16 cellular contexts compared by ENCODE assay signal in the genomic region with DNA sequence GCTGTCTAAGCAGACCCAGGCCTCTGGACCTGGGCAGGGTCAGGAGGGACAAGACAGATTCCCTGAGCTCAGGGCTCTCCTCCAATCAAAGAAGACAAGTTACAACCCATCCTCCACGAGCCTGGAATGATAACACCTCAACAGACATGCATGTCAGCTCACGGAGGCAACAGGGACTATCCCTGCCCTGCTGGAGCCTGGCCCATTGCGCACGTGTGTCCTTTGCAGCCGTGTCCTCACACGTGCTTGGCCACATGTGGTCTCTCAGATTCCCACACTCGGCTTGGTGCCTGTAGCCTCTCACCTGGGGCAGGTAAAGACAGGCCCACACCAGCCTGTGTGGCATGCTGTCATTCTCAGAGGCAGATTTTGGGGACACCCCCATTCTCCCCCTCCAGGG. TPM values are rescaled to one million over a fixed set of nuclear protein-coding genes. Genes with fewer than 3 reads are reported as not detected.
DNase-seq lines count a peak whose midpoint lies in the region; ATAC-seq, FAIRE-seq and TF ChIP-seq lines count a peak whose summit lies in the region.
"Had no signal": no experiment of that assay in that cellular context is flagged by ENCODE, and none has a peak within 500 bp of the region (broad histone marks: within the 10 kb centered on the region; RNA-seq: fewer than 3 reads in every experiment).

No MANE protein-coding gene starts in this region.

- H3K9me3 ChIP-seq in H1 (ENCODE audit: insufficient read depth in 2 of 2, low read depth in 1 of 2, low read length in 1 of 2) (no peaks in the 10 kb centered on the region), OCI-LY7 (ENCODE audit: low read length) (no peaks in the 10 kb centered on the region)
- H3K9me3 ChIP-seq: BE2C had no signal

- peak overlapping the region; percentile 99; the same call in 1 of the 2 replicates for H2BK12ac ChIP-seq in H1 (ENCODE audit: low read depth, low read length)

- no peak overlapping the region for H3K56ac ChIP-seq in H1 (replicated peaks; ENCODE audit: insufficient read length, low read depth, low read length)
- peak overlapping the region; percentile 90 for H3K56ac ChIP-seq in mesendoderm (ENCODE audit: low read length)

- TF ChIP-seq CTCF in GM23338 (conservative IDR thresholded peaks at IDR 0.05; ENCODE audit: low read depth in 2 of 2) = no peak
- no peak for TF ChIP-seq CTCF in RWPE1 (conservative IDR thresholded peaks at IDR 0.05; ENCODE audit: low read depth)
- TF ChIP-seq CTCF in H1 (IDR thresholded peaks at IDR 0.05; ENCODE audit: control extremely low read depth in 1 of 3, insufficient read depth in 1 of 3, low read depth in 1 of 3, low read length in 3 of 3) = no peak
- TF ChIP-seq CTCF in OCI-LY7 (conservative IDR thresholded peaks at IDR 0.05; ENCODE audit: low read length) = no peak

- no peaks in the 10 kb centered on the region for H4K20me1 ChIP-seq in GM23338 (replicated peaks; ENCODE audit: insufficient read depth)
- no peaks in the 10 kb centered on the region for H4K20me1 ChIP-seq in H1 (replicated peaks in 1 of 2; ENCODE audit: control insufficient read depth in 1 of 2, insufficient read depth in 2 of 2, low read length in 2 of 2)
- H4K20me1 ChIP-seq in OCI-LY7 (ENCODE audit: insufficient read depth, low read length) = no peaks in the 10 kb centered on the region

- TF ChIP-seq RAD21 in H1 (IDR thresholded peaks at IDR 0.05 in 1 of 2, conservative IDR thresholded peaks at IDR 0.05 in 1 of 2; ENCODE audit: low read depth in 2 of 2, low read length in 2 of 2) = no peak

- POLR2A ChIA-PET in RWPE1 (lab: Yijun Ruan, JAX; ENCODE audit: low non-redundant PET) (no interaction called here), H1 (lab: Charles Lee; ENCODE audit: partially characterized antibody) (interaction anchor here (1.0 to 2.1 kb wide), 3 partner anchors 16 to 36 kb away, joined by 3 to 6 read pairs (median 4); a partner anchor contains a TSS), OCI-LY7 (lab: Charles Lee) (no interaction called here)

- peak overlapping the region; percentile 100 for H2BK20ac ChIP-seq in H1 (ENCODE audit: low read length)

- intact Hi-C loops in OCI-LY7 (cut with micrococcal nuclease; ENCODE audit: unreplicated experiment) = no loop called here

- H3K4me3 ChIP-seq in GM23338 = no peak overlapping the region
- H3K4me3 ChIP-seq in H1 (ENCODE audit: extremely low read depth in 1 of 4, insufficient read depth in 2 of 4, low read depth in 3 of 4, low read length in 4 of 4) = no peak overlapping the region
- H3K4me3 ChIP-seq in mesendoderm (ENCODE audit: low read length) = no peak overlapping the region
- H3K4me3 ChIP-seq in OCI-LY7 (ENCODE audit: low read depth, low read length, poor library complexity, severe bottlenecking) = no peak overlapping the region
- H3K4me3 ChIP-seq: GM23248 had no signal

- H3K4me1 ChIP-seq in GM23338 (ENCODE audit: insufficient read depth) (peaks cover 16% of the 10 kb centered on the region), H1 (replicated peaks in 1 of 4; ENCODE audit: control insufficient read depth in 3 of 4, insufficient read depth in 4 of 4, low read length in 3 of 4) (peaks cover 6 to 9% (median 8%) of the 10 kb centered on the region in 4 experiments), mesendoderm (ENCODE audit: control insufficient read depth, low read depth, low read length) (peaks cover 11% of the 10 kb centered on the region), OCI-LY7 (ENCODE audit: insufficient read depth, low read length, poor library complexity, severe bottlenecking) (no peaks in the 10 kb centered on the region)

- H2BK120ac ChIP-seq in H1 (replicated peaks; ENCODE audit: low read depth, low read length) (peak overlapping the region; percentile 25), mesendoderm (ENCODE audit: low read depth, low read length) (no peak overlapping the region)

- no peak overlapping the region for H3K4me3 Mint-ChIP-seq in GM23338
- H3K4me3 Mint-ChIP-seq: CD4-positive, alpha-beta memory T cell had no signal

- H3K27ac ChIP-seq in GM23338 (ENCODE audit: low read depth) (no peak overlapping the region), RWPE1 (peak overlapping the region; percentile 5; the same call in 1 of the 2 replicates), H1 (ENCODE audit: low read depth, low read length) (no peak overlapping the region), mesendoderm (ENCODE audit: low read depth, low read length) (no peak overlapping the region), OCI-LY7 (ENCODE audit: low read depth, low read length, poor library complexity, severe bottlenecking) (no peak overlapping the region)
- H3K27ac ChIP-seq: C4-2B, GM23248 had no signal

- H2AFZ ChIP-seq in GM23338 = peak overlapping the region; percentile 99; the same call in 1 of the 2 replicates
- 0 out of 2 replicates have a peak overlapping the region, but pooled peaks have one; percentile 24 for H2AFZ ChIP-seq in H1 (ENCODE audit: low read length)
- H2AFZ ChIP-seq in OCI-LY7 (ENCODE audit: low read length) = no peak overlapping the region
- H2AFZ ChIP-seq: GM23248 had no signal

- H3K9ac ChIP-seq in H1 (replicated peaks in 1 of 4; ENCODE audit: extremely low read depth in 1 of 4, low read depth in 3 of 4, low read length in 3 of 4) (no peak overlapping the region), mesendoderm (ENCODE audit: low read length) (peak overlapping the region; percentile 34)
- H3K9ac ChIP-seq: GM23248 had no signal

- no peak for TF ChIP-seq POLR2A in H1 (IDR thresholded peaks at IDR 0.05; ENCODE audit: control extremely low read depth in 1 of 2, low read depth in 2 of 2, low read length in 2 of 2)

- peaks cover 5% of the 10 kb centered on the region for H3K27me3 Mint-ChIP-seq in GM23338 (ENCODE audit: insufficient read depth, low read depth, poor library complexity)

- no peak for TF ChIP-seq EP300 in H1 (IDR thresholded peaks at IDR 0.05; ENCODE audit: borderline replicate concordance in 1 of 2, low read depth in 2 of 2, low read length in 2 of 2)

- no peak overlapping the region for H4K91ac ChIP-seq in H1 (replicated peaks; ENCODE audit: insufficient read length, low read length)

- H3K36me3 ChIP-seq in GM23338 (ENCODE audit: insufficient read depth) (no peaks in the 10 kb centered on the region), H1 (ENCODE audit: control insufficient read depth in 2 of 4, insufficient read depth in 4 of 4, low read length in 3 of 4) (no peaks in the 10 kb centered on the region), mesendoderm (ENCODE audit: control insufficient read depth, insufficient read depth, low read length) (no peaks in the 10 kb centered on the region), OCI-LY7 (ENCODE audit: insufficient read depth, low read length) (no peaks in the 10 kb centered on the region)
- H3K36me3 ChIP-seq: BE2C had no signal

- H3K23me2 ChIP-seq in H1 (ENCODE audit: low read depth, low read length) = no peaks in the 10 kb centered on the region; the same call in 1 of the 2 replicates

- peak overlapping the region; percentile 1 for H4K5ac ChIP-seq in H1 (ENCODE audit: insufficient read length, low read depth, low read length)
- H4K5ac ChIP-seq in mesendoderm (ENCODE audit: low read length) = no peak overlapping the region

- H2BK15ac ChIP-seq in H1 (ENCODE audit: low read length) (peak overlapping the region; percentile 97; the same call in 1 of the 2 replicates), mesendoderm (replicated peaks; ENCODE audit: low read depth) (no peak overlapping the region)

- H3F3A ChIP-seq in GM23338 (replicated peaks; ENCODE audit: low read depth) = no peaks in the 10 kb centered on the region

- H3K14ac ChIP-seq in H1 (ENCODE audit: insufficient read length) = no peak overlapping the region

- H3K4me1 Mint-ChIP-seq in GM23338 = peaks cover 21% of the 10 kb centered on the region
- H3K4me1 Mint-ChIP-seq: CD4-positive, alpha-beta memory T cell had no signal

- no peaks in the 10 kb centered on the region for H3K79me1 ChIP-seq in H1 (ENCODE audit: low read depth, low read length)
- no peaks in the 10 kb centered on the region for H3K79me1 ChIP-seq in mesendoderm (ENCODE audit: low read length)

- H4K8ac ChIP-seq in H1 (ENCODE audit: extremely low read depth, insufficient read depth, low read length) = no peak overlapping the region
- H4K8ac ChIP-seq in mesendoderm (ENCODE audit: low read depth, low read length) = no peak overlapping the region

- no peaks in the 10 kb centered on the region for H3K9me3 Mint-ChIP-seq in GM23338
- H3K9me3 Mint-ChIP-seq: CD4-positive, alpha-beta memory T cell; H9 had no signal

- H3K18ac ChIP-seq in H1 (ENCODE audit: extremely low read depth, low read length) (peak overlapping the region; percentile 96), mesendoderm (ENCODE audit: low read length) (no peak overlapping the region)

- ATAC-seq in GM23338 (no peak), GM21717 (IDR thresholded peaks at IDR 0.05; ENCODE audit: unreplicated experiment) (no peak)

- no peaks in the 10 kb centered on the region for H3K36me3 Mint-ChIP-seq in GM23338 (ENCODE audit: low read depth)
- H3K36me3 Mint-ChIP-seq: CD4-positive, alpha-beta memory T cell had no signal

- H2BK5ac ChIP-seq in H1 (ENCODE audit: low read depth, low read length) (peak overlapping the region; percentile 87; the same call in 1 of the 2 replicates), mesendoderm (ENCODE audit: low read length) (peak overlapping the region; percentile 76)

- no peak overlapping the region for H3K27ac Mint-ChIP-seq in GM23338
- H3K27ac Mint-ChIP-seq: CD4-positive, alpha-beta memory T cell had no signal

- no peak overlapping the region for H3K4ac ChIP-seq in H1 (replicated peaks; ENCODE audit: insufficient read length, low read depth, low read length)
- H3K4ac ChIP-seq in mesendoderm (ENCODE audit: low read depth, low read length) = peak overlapping the region; percentile 0

- CTCF ChIA-PET in RWPE1 (lab: Yijun Ruan, JAX) = interaction anchor here (0.5 kb wide), 1 partner anchor 42 kb away, joined by 5 read pairs; no protein-coding TSS in a partner anchor
- CTCF ChIA-PET in H1 (lab: Charles Lee; ENCODE audit: partially characterized antibody) = interaction anchor here (0.7 to 46.5 kb wide), 16 partner anchors 11 to 191 kb away, joined by 3 to 863 read pairs (median 15); a partner anchor contains a TSS
- CTCF ChIA-PET in OCI-LY7 (lab: Charles Lee; ENCODE audit: unreplicated experiment) = interaction anchor here (0.6 to 1.3 kb wide), 2 partner anchors 16 to 117 kb away, joined by 3 to 4 read pairs; no protein-coding TSS in a partner anchor

- no peak overlapping the region for H3K23ac ChIP-seq in H1 (ENCODE audit: insufficient read length)
- H3K23ac ChIP-seq in mesendoderm (ENCODE audit: low read length) = peak overlapping the region; percentile 15

- H3K79me2 ChIP-seq in GM23338 (replicated peaks; ENCODE audit: insufficient read depth) (no peaks in the 10 kb centered on the region), H1 (ENCODE audit: control insufficient read depth in 1 of 2, insufficient read depth in 2 of 2, low read length in 2 of 2) (no peaks in the 10 kb centered on the region), mesendoderm (ENCODE audit: control insufficient read depth, insufficient read depth, low read length) (no peaks in the 10 kb centered on the region), OCI-LY7 (ENCODE audit: insufficient read depth, low read depth, low read length) (no peaks in the 10 kb centered on the region)

- H2AK5ac ChIP-seq in H1 (ENCODE audit: low read depth, low read length) (peak overlapping the region; percentile 88; the same call in 1 of the 2 replicates), mesendoderm (ENCODE audit: low read length) (peak overlapping the region; percentile 54)

- H3K9me2 ChIP-seq in GM23338 (ENCODE audit: insufficient read depth) = no peaks in the 10 kb centered on the region
- no peaks in the 10 kb centered on the region for H3K9me2 ChIP-seq in OCI-LY7 (ENCODE audit: insufficient read depth, low read length)

- H3K4me2 ChIP-seq in GM23338 (peak overlapping the region; percentile 78), H1 (ENCODE audit: insufficient read depth in 1 of 2, low read depth in 2 of 2, low read length in 2 of 2) (peak overlapping the region; percentile 31 to 39; a peak in 2 of 4 replicates), mesendoderm (ENCODE audit: low read length) (no peak overlapping the region), OCI-LY7 (ENCODE audit: low read length) (no peak overlapping the region)

- no TSS peak for BruUV-seq in OCI-LY7 (replicated peaks; lab: Mats Ljungman, UMichigan)

- H3K27me3 ChIP-seq in GM23338 (ENCODE audit: insufficient read depth) = no peaks in the 10 kb centered on the region
- no peaks in the 10 kb centered on the region; a peak in 1 of 7 replicates for H3K27me3 ChIP-seq in H1 (replicated peaks in 1 of 4; ENCODE audit: control insufficient read depth in 3 of 4, extremely low read depth in 1 of 4, insufficient read depth in 3 of 4, low read length in 3 of 4)
- H3K27me3 ChIP-seq in mesendoderm (ENCODE audit: insufficient read depth, low read length, poor library complexity) = no peaks in the 10 kb centered on the region
- H3K27me3 ChIP-seq: BE2C had no signal

- no peak for DNase-seq in GM23338 (ENCODE audit: low spot score)
- DNase-seq in RWPE1 (ENCODE audit: low spot score) = peak; percentile 13
- DNase-seq in H1 (ENCODE audit: low read depth in 1 of 2, low spot score in 2 of 2) = no peak
- no peak for DNase-seq in mesendoderm
- no peak for DNase-seq in activated effector memory CD4-positive, alpha-beta T cell treated with anti-CD3 and anti-CD28 coated beads, Interleukin-2, amount 50 U/mL, for 16 hours
- DNase-seq in OCI-LY7 (ENCODE audit: low spot score) = no peak
- DNase-seq: BE2C; CD4-positive, alpha-beta memory T cell; COR-L47; DND-41; GDM1; GM23248 had no signal

- WGBS in H1 (ENCODE audit: extremely low coverage in 1 of 2, insufficient coverage in 1 of 2, insufficient read length in 1 of 2, insufficient replicate concordance in 2 of 2, low coverage in 1 of 2, low lambda C conversion rate in 2 of 2, missing lambda C conversion rate in 1 of 2), 2 experiments = 86% methylated on average over 7 of the region's 7 CpGs; no CpG with 5 or more reads in 1 of the 2 experiments
- no CpG with 5 or more reads among the region's 7 CpGs for WGBS in mesendoderm (ENCODE audit: extremely low coverage, insufficient coverage, low lambda C conversion rate)

- FAIRE-seq in H1 (lab: Jason Lieb, UNC) = no peak
- FAIRE-seq: A204.1 had no signal

RNA-seq across cellular contexts. Expression of a gene that starts 27.7 kb away (rescaled TPM):
- total RNA-seq in GM23338 (2014; rRNA removed; shearing (Covaris generic)) = 7.7 and 10.3 TPM in 2 replicates
- polyA plus RNA-seq in GM23338 (2016; fragmentation: Nextera tagmentation; extraction: Ambion mirVana) = 2.4 TPM in 2 replicates
- 7.5 and 8.2 TPM in 2 replicates for total RNA-seq in H1 (2021; fragmentation: NEBNext Ultra II Directional; extraction: Animal tissue kit (Norgen Biotek cat#: 25700))
- polyA plus RNA-seq in H1 (2011; rRNA removed) = 15.0 and 21.9 TPM in 2 replicates
- polyA plus RNA-seq in H1 (2011; cell fraction: cytosol; rRNA removed) = 15.7 TPM
- 25.8 TPM for polyA plus RNA-seq in H1 (2011; cell fraction: nucleus; rRNA removed)
- polyA plus RNA-seq in H1 (2012, experiment 1 of 2) = 7.4 to 15.9 TPM (median 11.4 TPM) in 4 replicates
- 6.3 TPM for polyA plus RNA-seq in H1 (2012, experiment 2 of 2)
- polyA plus RNA-seq in H1 (2013, experiment 1 of 2) = 4.8 TPM
- 3.9 TPM for polyA plus RNA-seq in H1 (2013, experiment 2 of 2)
- 12.0 and 13.5 TPM in 2 replicates for polyA minus RNA-seq in H1 (2011; rRNA and poly(A)+ RNA removed)
- polyA minus RNA-seq in H1 (2011; cell fraction: cytosol; rRNA and poly(A)+ RNA removed) = 5.3 TPM
- polyA minus RNA-seq in H1 (2011; cell fraction: nucleus; rRNA and poly(A)+ RNA removed) = 5.2 TPM
- polyA plus RNA-seq in mesendoderm (2013, experiment 1 of 2) = 1.9 TPM
- polyA plus RNA-seq in mesendoderm (2013, experiment 2 of 2) = 1.9 TPM
- total RNA-seq in OCI-LY7 (2014; rRNA removed; shearing (Covaris generic)) = 3.9 and 8.0 TPM in 2 replicates
- 8.0 and 9.5 TPM in 2 replicates for total RNA-seq in OCI-LY7 (2022)

RNA-seq across cellular contexts. Expression of a gene that starts 29.4 kb away (rescaled TPM):
- 5.6 and 8.5 TPM in 2 replicates for total RNA-seq in GM23338 (2014; rRNA removed; shearing (Covaris generic))
- polyA plus RNA-seq in GM23338 (2016; fragmentation: Nextera tagmentation; extraction: Ambion mirVana) (10.1 and 11.0 TPM in 2 replicates), H1 (2011; rRNA removed) (10.6 and 13.4 TPM in 2 replicates)
- total RNA-seq in H1 (2021; fragmentation: NEBNext Ultra II Directional; extraction: Animal tissue kit (Norgen Biotek cat#: 25700)) = 9.6 and 9.7 TPM in 2 replicates
- polyA plus RNA-seq in H1 (2011; cell fraction: cytosol; rRNA removed) = 13.2 TPM
- 26.4 TPM for polyA plus RNA-seq in H1 (2011; cell fraction: nucleus; rRNA removed)
- 7.1 to 12.4 TPM (median 9.2 TPM) in 4 replicates for polyA plus RNA-seq in H1 (2012, experiment 1 of 2)
- polyA plus RNA-seq in H1 (2012, experiment 2 of 2) = 10.5 TPM
- polyA plus RNA-seq in H1 (2013, experiment 1 of 2) = 9.5 TPM
- 8.7 TPM for polyA plus RNA-seq in H1 (2013, experiment 2 of 2)
- 8.1 and 9.2 TPM in 2 replicates for polyA minus RNA-seq in H1 (2011; rRNA and poly(A)+ RNA removed)
- polyA minus RNA-seq in H1 (2011; cell fraction: cytosol; rRNA and poly(A)+ RNA removed) = 3.8 TPM
- 18.3 TPM for polyA minus RNA-seq in H1 (2011; cell fraction: nucleus; rRNA and poly(A)+ RNA removed)
- polyA plus RNA-seq in mesendoderm (2013, experiment 1 of 2) = 5.3 TPM
- polyA plus RNA-seq in mesendoderm (2013, experiment 2 of 2) = 5.4 TPM
- total RNA-seq in OCI-LY7 (2014; rRNA removed; shearing (Covaris generic)) = 18.9 and 19.3 TPM in 2 replicates
- 27.4 and 30.1 TPM in 2 replicates for total RNA-seq in OCI-LY7 (2022)

RNA-seq across cellular contexts. Expression of a gene that starts 36.5 kb away (rescaled TPM):
- total RNA-seq in GM23338 (2014; rRNA removed; shearing (Covaris generic)) = 10.3 and 11.4 TPM in 2 replicates
- polyA plus RNA-seq in GM23338 (2016; fragmentation: Nextera tagmentation; extraction: Ambion mirVana) = 4.7 and 5.4 TPM in 2 replicates
- total RNA-seq in H1 (2021; fragmentation: NEBNext Ultra II Directional; extraction: Animal tissue kit (Norgen Biotek cat#: 25700)) = 14.0 and 14.1 TPM in 2 replicates
- polyA plus RNA-seq in H1 (2011; rRNA removed) = 24.9 and 25.0 TPM in 2 replicates
- 14.3 TPM for polyA plus RNA-seq in H1 (2011; cell fraction: cytosol; rRNA removed)
- 43.9 TPM for polyA plus RNA-seq in H1 (2011; cell fraction: nucleus; rRNA removed)
- polyA plus RNA-seq in H1 (2012, experiment 1 of 2) = 16.0 to 28.5 TPM (median 22.8 TPM) in 4 replicates
- 13.3 TPM for polyA plus RNA-seq in H1 (2012, experiment 2 of 2)
- 16.1 TPM for polyA plus RNA-seq in H1 (2013, experiment 1 of 2)
- 13.8 TPM for polyA plus RNA-seq in H1 (2013, experiment 2 of 2)
- 16.8 and 18.9 TPM in 2 replicates for polyA minus RNA-seq in H1 (2011; rRNA and poly(A)+ RNA removed)
- polyA minus RNA-seq in H1 (2011; cell fraction: cytosol; rRNA and poly(A)+ RNA removed) = 14.2 TPM
- polyA minus RNA-seq in H1 (2011; cell fraction: nucleus; rRNA and poly(A)+ RNA removed) = 9.4 TPM
- 4.1 TPM for polyA plus RNA-seq in mesendoderm (2013, experiment 1 of 2)
- 3.7 TPM for polyA plus RNA-seq in mesendoderm (2013, experiment 2 of 2)
- total RNA-seq in OCI-LY7 (2014; rRNA removed; shearing (Covaris generic)) = 0.09 TPM in 1 of 2 replicates, not detected in the other
- 0.21 and 0.28 TPM in 2 replicates for total RNA-seq in OCI-LY7 (2022)
- total RNA-seq: GM23248 had no signal
- polyA plus RNA-seq: GM23248 had no signal

Comparison
In these comparisons a context has a peak if more than half of its experiments do, and no peak if none do; other contexts are left out.
1. H3K4me2 ChIP-seq: peak in GM23338 (single experiment) and H1 (2 of 2); none in mesendoderm (single experiment) and OCI-LY7 (single experiment).